In the genomic region with DNA sequence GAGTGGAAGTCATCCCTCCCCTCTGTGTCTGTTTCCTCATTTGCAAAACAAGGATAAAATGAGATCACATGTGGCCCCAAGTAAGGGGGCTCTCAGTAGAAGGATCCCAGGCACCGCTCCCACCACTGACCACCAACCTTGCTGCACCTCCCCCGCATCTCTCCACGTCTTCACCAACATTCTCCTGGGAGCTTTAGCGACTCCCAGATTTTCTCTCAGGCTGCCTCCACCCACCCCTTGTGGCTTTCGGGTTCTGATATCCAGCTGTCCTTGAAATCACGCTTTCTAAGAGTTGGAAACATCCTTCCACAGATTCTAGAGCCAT, we compare ENCODE assay signal across 1 cellular context.
TF ChIP-seq lines count a peak whose summit lies in the region.

No MANE protein-coding gene starts in this region.

TF ChIP-seq in GM23338, 12 proteins besides CTCF, POLR2A, EP300 and RAD21 (continued from another document):
- TF ChIP-seq, protein P1, sequence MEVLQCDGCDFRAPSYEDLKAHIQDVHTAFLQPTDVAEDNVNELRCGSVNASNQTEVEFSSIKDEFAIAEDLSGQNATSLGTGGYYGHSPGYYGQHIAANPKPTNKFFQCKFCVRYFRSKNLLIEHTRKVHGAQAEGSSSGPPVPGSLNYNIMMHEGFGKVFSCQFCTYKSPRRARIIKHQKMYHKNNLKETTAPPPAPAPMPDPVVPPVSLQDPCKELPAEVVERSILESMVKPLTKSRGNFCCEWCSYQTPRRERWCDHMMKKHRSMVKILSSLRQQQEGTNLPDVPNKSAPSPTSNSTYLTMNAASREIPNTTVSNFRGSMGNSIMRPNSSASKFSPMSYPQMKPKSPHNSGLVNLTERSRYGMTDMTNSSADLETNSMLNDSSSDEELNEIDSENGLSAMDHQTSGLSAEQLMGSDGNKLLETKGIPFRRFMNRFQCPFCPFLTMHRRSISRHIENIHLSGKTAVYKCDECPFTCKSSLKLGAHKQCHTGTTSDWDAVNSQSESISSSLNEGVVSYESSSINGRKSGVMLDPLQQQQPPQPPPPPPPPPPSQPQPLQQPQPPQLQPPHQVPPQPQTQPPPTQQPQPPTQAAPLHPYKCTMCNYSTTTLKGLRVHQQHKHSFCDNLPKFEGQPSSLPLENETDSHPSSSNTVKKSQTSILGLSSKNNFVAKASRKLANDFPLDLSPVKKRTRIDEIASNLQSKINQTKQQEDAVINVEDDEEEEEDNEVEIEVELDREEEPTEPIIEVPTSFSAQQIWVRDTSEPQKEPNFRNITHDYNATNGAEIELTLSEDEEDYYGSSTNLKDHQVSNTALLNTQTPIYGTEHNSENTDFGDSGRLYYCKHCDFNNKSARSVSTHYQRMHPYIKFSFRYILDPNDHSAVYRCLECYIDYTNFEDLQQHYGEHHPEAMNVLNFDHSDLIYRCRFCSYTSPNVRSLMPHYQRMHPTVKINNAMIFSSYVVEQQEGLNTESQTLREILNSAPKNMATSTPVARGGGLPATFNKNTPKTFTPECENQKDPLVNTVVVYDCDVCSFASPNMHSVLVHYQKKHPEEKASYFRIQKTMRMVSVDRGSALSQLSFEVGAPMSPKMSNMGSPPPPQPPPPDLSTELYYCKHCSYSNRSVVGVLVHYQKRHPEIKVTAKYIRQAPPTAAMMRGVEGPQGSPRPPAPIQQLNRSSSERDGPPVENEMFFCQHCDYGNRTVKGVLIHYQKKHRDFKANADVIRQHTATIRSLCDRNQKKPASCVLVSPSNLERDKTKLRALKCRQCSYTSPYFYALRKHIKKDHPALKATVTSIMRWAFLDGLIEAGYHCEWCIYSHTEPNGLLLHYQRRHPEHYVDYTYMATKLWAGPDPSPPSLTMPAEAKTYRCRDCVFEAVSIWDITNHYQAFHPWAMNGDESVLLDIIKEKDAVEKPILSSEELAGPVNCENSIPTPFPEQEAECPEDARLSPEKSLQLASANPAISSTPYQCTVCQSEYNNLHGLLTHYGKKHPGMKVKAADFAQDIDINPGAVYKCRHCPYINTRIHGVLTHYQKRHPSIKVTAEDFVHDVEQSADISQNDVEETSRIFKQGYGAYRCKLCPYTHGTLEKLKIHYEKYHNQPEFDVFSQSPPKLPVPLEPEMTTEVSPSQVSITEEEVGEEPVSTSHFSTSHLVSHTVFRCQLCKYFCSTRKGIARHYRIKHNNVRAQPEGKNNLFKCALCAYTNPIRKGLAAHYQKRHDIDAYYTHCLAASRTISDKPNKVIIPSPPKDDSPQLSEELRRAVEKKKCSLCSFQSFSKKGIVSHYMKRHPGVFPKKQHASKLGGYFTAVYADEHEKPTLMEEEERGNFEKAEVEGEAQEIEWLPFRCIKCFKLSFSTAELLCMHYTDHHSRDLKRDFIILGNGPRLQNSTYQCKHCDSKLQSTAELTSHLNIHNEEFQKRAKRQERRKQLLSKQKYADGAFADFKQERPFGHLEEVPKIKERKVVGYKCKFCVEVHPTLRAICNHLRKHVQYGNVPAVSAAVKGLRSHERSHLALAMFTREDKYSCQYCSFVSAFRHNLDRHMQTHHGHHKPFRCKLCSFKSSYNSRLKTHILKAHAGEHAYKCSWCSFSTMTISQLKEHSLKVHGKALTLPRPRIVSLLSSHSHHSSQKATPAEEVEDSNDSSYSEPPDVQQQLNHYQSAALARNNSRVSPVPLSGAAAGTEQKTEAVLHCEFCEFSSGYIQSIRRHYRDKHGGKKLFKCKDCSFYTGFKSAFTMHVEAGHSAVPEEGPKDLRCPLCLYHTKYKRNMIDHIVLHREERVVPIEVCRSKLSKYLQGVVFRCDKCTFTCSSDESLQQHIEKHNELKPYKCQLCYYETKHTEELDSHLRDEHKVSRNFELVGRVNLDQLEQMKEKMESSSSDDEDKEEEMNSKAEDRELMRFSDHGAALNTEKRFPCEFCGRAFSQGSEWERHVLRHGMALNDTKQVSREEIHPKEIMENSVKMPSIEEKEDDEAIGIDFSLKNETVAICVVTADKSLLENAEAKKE (CRISPR knock-in tag; IDR thresholded peaks at IDR 0.05): no peak
- TF ChIP-seq, protein P2, sequence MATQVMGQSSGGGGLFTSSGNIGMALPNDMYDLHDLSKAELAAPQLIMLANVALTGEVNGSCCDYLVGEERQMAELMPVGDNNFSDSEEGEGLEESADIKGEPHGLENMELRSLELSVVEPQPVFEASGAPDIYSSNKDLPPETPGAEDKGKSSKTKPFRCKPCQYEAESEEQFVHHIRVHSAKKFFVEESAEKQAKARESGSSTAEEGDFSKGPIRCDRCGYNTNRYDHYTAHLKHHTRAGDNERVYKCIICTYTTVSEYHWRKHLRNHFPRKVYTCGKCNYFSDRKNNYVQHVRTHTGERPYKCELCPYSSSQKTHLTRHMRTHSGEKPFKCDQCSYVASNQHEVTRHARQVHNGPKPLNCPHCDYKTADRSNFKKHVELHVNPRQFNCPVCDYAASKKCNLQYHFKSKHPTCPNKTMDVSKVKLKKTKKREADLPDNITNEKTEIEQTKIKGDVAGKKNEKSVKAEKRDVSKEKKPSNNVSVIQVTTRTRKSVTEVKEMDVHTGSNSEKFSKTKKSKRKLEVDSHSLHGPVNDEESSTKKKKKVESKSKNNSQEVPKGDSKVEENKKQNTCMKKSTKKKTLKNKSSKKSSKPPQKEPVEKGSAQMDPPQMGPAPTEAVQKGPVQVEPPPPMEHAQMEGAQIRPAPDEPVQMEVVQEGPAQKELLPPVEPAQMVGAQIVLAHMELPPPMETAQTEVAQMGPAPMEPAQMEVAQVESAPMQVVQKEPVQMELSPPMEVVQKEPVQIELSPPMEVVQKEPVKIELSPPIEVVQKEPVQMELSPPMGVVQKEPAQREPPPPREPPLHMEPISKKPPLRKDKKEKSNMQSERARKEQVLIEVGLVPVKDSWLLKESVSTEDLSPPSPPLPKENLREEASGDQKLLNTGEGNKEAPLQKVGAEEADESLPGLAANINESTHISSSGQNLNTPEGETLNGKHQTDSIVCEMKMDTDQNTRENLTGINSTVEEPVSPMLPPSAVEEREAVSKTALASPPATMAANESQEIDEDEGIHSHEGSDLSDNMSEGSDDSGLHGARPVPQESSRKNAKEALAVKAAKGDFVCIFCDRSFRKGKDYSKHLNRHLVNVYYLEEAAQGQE (IDR thresholded peaks at IDR 0.05; ENCODE audit: unreplicated experiment): no peak
- TF ChIP-seq JUNB (IDR thresholded peaks at IDR 0.05; ENCODE audit: unreplicated experiment) (no peak), ZNF331 (CRISPR knock-in tag; IDR thresholded peaks at IDR 0.05; ENCODE audit: low read depth) (no peak), ZNF114 (CRISPR knock-in tag; IDR thresholded peaks at IDR 0.05) (no peak), NANOG (IDR thresholded peaks at IDR 0.05; ENCODE audit: borderline replicate concordance) (no peak), STAT1 (IDR thresholded peaks at IDR 0.05; ENCODE audit: unreplicated experiment) (no peak), CREB1 (CRISPR knock-in tag; IDR thresholded peaks at IDR 0.05; ENCODE audit: low read depth) (no peak), POLR2AphosphoS5 (IDR thresholded peaks at IDR 0.05; ENCODE audit: low read depth) (no peak)
- TF ChIP-seq, protein P3, sequence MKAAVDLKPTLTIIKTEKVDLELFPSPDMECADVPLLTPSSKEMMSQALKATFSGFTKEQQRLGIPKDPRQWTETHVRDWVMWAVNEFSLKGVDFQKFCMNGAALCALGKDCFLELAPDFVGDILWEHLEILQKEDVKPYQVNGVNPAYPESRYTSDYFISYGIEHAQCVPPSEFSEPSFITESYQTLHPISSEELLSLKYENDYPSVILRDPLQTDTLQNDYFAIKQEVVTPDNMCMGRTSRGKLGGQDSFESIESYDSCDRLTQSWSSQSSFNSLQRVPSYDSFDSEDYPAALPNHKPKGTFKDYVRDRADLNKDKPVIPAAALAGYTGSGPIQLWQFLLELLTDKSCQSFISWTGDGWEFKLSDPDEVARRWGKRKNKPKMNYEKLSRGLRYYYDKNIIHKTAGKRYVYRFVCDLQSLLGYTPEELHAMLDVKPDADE (IDR thresholded peaks at IDR 0.05): no peak
